7 cellular contexts compared by ENCODE assay signal in the genomic region with DNA sequence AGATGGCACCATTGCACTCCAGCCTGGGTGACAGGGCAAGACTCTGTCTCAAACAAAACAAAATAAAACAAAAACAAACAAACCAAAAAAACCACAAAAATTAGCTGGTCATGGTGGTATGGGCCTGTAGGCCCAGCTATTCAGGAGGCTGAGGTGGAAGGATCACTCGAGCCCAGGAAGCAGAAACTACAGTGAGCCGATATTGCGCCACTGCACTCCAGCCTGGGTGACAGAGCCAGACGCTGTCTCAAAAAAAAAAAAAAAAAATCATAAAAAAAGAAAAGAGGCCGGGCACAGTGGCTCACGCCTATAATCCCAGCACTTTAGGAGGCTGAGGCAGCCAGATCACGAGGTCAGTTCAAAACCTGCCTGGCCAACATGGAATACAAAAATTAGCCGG. TPM values are rescaled to one million over a fixed set of nuclear protein-coding genes. Genes with fewer than 3 reads are reported as not detected.
DNase-seq lines count a peak whose midpoint lies in the region; ATAC-seq and TF ChIP-seq lines count a peak whose summit lies in the region.
"Not testable (repeated sequence)": the region's sequence is repeated elsewhere in the genome, so short reads cannot be mapped to it uniquely, and the experiment has no call there.

No MANE protein-coding gene starts in this region.

- not testable (repeated sequence) for H3K9me3 Mint-ChIP-seq in CD8-positive, alpha-beta T cell; activated naive CD4-positive, alpha-beta T cell treated with anti-CD3 and anti-CD28 coated beads, Interleukin-2, amount 50 U/mL, for 24 hours; dendritic cell treated with granulocyte-macrophage colony-stimulating factor and Interleukin-4, amounts not matched to agents 40 ng/mL and 50 ng/mL, for 4 days; naive thymus-derived CD4-positive, alpha-beta T cell; stimulated activated naive CD8-positive, alpha-beta T cell treated with anti-CD3 and anti-CD28 coated beads, Interleukin-15, Interleukin-2, amounts not matched to agents 100 ng/mL and 50 ng/mL, for 24 hours

- ATAC-seq in CD8-positive, alpha-beta T cell, result peak; percentile 16
- ATAC-seq in naive thymus-derived CD4-positive, alpha-beta T cell, result not testable (repeated sequence)

- CTCF ChIA-PET in CD8-positive, alpha-beta T cell (lab: Charles Lee), result interaction anchor here (1.2 to 13.5 kb wide), 3 partner anchors 8 to 88 kb away, joined by 3 to 108 read pairs (median 3); a partner anchor contains a TSS
- CTCF ChIA-PET in naive thymus-derived CD4-positive, alpha-beta T cell (lab: Charles Lee), result interaction anchor here (0.7 to 1.9 kb wide), 3 partner anchors 10 to 334 kb away, joined by 3 to 8 read pairs (median 5); a partner anchor contains a TSS

- H3K9me3 ChIP-seq in CD8-positive, alpha-beta T cell (ENCODE audit: low read length); naive thymus-derived CD4-positive, alpha-beta T cell (ENCODE audit: control insufficient read depth in 2 of 3, low read length in 3 of 3): not testable (repeated sequence)

- H3K36me3 Mint-ChIP-seq in CD8-positive, alpha-beta T cell, result peaks cover 44% of the 10 kb centered on the region
- H3K36me3 Mint-ChIP-seq in activated naive CD4-positive, alpha-beta T cell treated with anti-CD3 and anti-CD28 coated beads, Interleukin-2, amount 50 U/mL, for 24 hours, result not testable (repeated sequence)
- H3K36me3 Mint-ChIP-seq in dendritic cell treated with granulocyte-macrophage colony-stimulating factor and Interleukin-4, amounts not matched to agents 40 ng/mL and 50 ng/mL, for 4 days (ENCODE audit: low read depth), result peaks cover 63% of the 10 kb centered on the region
- peaks cover 0 to 36% (median 9%) of the 10 kb centered on the region in 5 donors for H3K36me3 Mint-ChIP-seq in naive thymus-derived CD4-positive, alpha-beta T cell
- peaks cover 60% of the 10 kb centered on the region for H3K36me3 Mint-ChIP-seq in stimulated activated naive CD8-positive, alpha-beta T cell treated with anti-CD3 and anti-CD28 coated beads, Interleukin-15, Interleukin-2, amounts not matched to agents 100 ng/mL and 50 ng/mL, for 24 hours (ENCODE audit: low read depth)

- intact Hi-C loops in CD8-positive, alpha-beta T cell (cut with DNase I, micrococcal nuclease); dendritic cell treated with granulocyte-macrophage colony-stimulating factor and Interleukin-4, amounts not matched to agents 40 ng/mL and 50 ng/mL, for 4 days (cut with micrococcal nuclease); naive thymus-derived CD4-positive, alpha-beta T cell (cut with micrococcal nuclease): not testable (repeated sequence)

- H3K27ac ChIP-seq in CD8-positive, alpha-beta T cell (ENCODE audit: low read depth, low read length); naive thymus-derived CD4-positive, alpha-beta T cell (ENCODE audit: low read depth, low read length): not testable (repeated sequence)
- peak overlapping the region; percentile 19; the same call in 1 of the 2 replicates for H3K27ac ChIP-seq in VCaP

- not testable (repeated sequence) for H3K27me3 Mint-ChIP-seq in CD8-positive, alpha-beta T cell (ENCODE audit: low read depth); activated naive CD4-positive, alpha-beta T cell treated with anti-CD3 and anti-CD28 coated beads, Interleukin-2, amount 50 U/mL, for 24 hours; dendritic cell treated with granulocyte-macrophage colony-stimulating factor and Interleukin-4, amounts not matched to agents 40 ng/mL and 50 ng/mL, for 4 days; naive thymus-derived CD4-positive, alpha-beta T cell; stimulated activated naive CD8-positive, alpha-beta T cell treated with anti-CD3 and anti-CD28 coated beads, Interleukin-15, Interleukin-2, amounts not matched to agents 100 ng/mL and 50 ng/mL, for 24 hours

- not testable (repeated sequence) for H3K27me3 ChIP-seq in CD8-positive, alpha-beta T cell (ENCODE audit: insufficient read depth, low read length); naive thymus-derived CD4-positive, alpha-beta T cell (ENCODE audit: control insufficient read depth in 2 of 2, insufficient read depth in 2 of 2, low read length in 2 of 2)

- not testable (repeated sequence) for DNase-seq in CD8-positive, alpha-beta T cell; naive thymus-derived CD4-positive, alpha-beta T cell
- peak; percentile 69 for DNase-seq in MV-4-11 (lab: John Stamatoyannopoulos, UW)

- peaks cover 78% of the 10 kb centered on the region for H3K4me1 Mint-ChIP-seq in CD8-positive, alpha-beta T cell (ENCODE audit: low read depth)
- peaks cover 80% of the 10 kb centered on the region for H3K4me1 Mint-ChIP-seq in activated naive CD4-positive, alpha-beta T cell treated with anti-CD3 and anti-CD28 coated beads, Interleukin-2, amount 50 U/mL, for 24 hours
- H3K4me1 Mint-ChIP-seq in dendritic cell treated with granulocyte-macrophage colony-stimulating factor and Interleukin-4, amounts not matched to agents 40 ng/mL and 50 ng/mL, for 4 days (ENCODE audit: low read depth), result peaks cover 55% of the 10 kb centered on the region
- H3K4me1 Mint-ChIP-seq in naive thymus-derived CD4-positive, alpha-beta T cell, result peaks cover 53 to 91% (median 70%) of the 10 kb centered on the region in 7 donors
- H3K4me1 Mint-ChIP-seq in stimulated activated naive CD8-positive, alpha-beta T cell treated with anti-CD3 and anti-CD28 coated beads, Interleukin-15, Interleukin-2, amounts not matched to agents 100 ng/mL and 50 ng/mL, for 24 hours (ENCODE audit: low read depth), result peaks cover 94% of the 10 kb centered on the region

- H3K4me1 ChIP-seq in CD8-positive, alpha-beta T cell (ENCODE audit: insufficient read depth, low read length), result peaks cover 69% of the 10 kb centered on the region
- peaks cover 4 to 62% of the 10 kb centered on the region in 2 donors for H3K4me1 ChIP-seq in naive thymus-derived CD4-positive, alpha-beta T cell (ENCODE audit: control insufficient read depth in 2 of 2, insufficient read depth in 2 of 2, low read length in 2 of 2)

- H3K4me3 ChIP-seq in CD8-positive, alpha-beta T cell (ENCODE audit: low read depth, low read length); naive thymus-derived CD4-positive, alpha-beta T cell (ENCODE audit: low read length): not testable (repeated sequence)

- TF ChIP-seq CTCF in CD8-positive, alpha-beta T cell (IDR thresholded peaks at IDR 0.05); VCaP (conservative IDR thresholded peaks at IDR 0.05): not testable (repeated sequence)

- H3K4me3 Mint-ChIP-seq in CD8-positive, alpha-beta T cell, result peak overlapping the region; percentile 44
- H3K4me3 Mint-ChIP-seq in activated naive CD4-positive, alpha-beta T cell treated with anti-CD3 and anti-CD28 coated beads, Interleukin-2, amount 50 U/mL, for 24 hours, result peak overlapping the region; percentile 70
- H3K4me3 Mint-ChIP-seq in dendritic cell treated with granulocyte-macrophage colony-stimulating factor and Interleukin-4, amounts not matched to agents 40 ng/mL and 50 ng/mL, for 4 days; stimulated activated naive CD8-positive, alpha-beta T cell treated with anti-CD3 and anti-CD28 coated beads, Interleukin-15, Interleukin-2, amounts not matched to agents 100 ng/mL and 50 ng/mL, for 24 hours: not testable (repeated sequence)
- peak overlapping the region in 9 of 10 donors; percentile 21 to 81 (median 63) for H3K4me3 Mint-ChIP-seq in naive thymus-derived CD4-positive, alpha-beta T cell

- POLR2A ChIA-PET in CD8-positive, alpha-beta T cell (lab: Charles Lee), result interaction anchor here (1.5 to 2.1 kb wide), 3 partner anchors 10 to 32 kb away, joined by 3 to 6 read pairs (median 4); a partner anchor contains a TSS
- POLR2A ChIA-PET in naive thymus-derived CD4-positive, alpha-beta T cell (lab: Charles Lee), result interaction anchor here (0.7 to 12.7 kb wide), 6 partner anchors 6 to 27 kb away, joined by 3 to 160 read pairs (median 8); a partner anchor contains a TSS

- peak overlapping the region; percentile 81 for H3K27ac Mint-ChIP-seq in CD8-positive, alpha-beta T cell
- peak overlapping the region; percentile 76 for H3K27ac Mint-ChIP-seq in activated naive CD4-positive, alpha-beta T cell treated with anti-CD3 and anti-CD28 coated beads, Interleukin-2, amount 50 U/mL, for 24 hours
- H3K27ac Mint-ChIP-seq in dendritic cell treated with granulocyte-macrophage colony-stimulating factor and Interleukin-4, amounts not matched to agents 40 ng/mL and 50 ng/mL, for 4 days, result peak overlapping the region; percentile 67
- peak overlapping the region in 6 of 9 donors; percentile 34 to 92 (median 76) for H3K27ac Mint-ChIP-seq in naive thymus-derived CD4-positive, alpha-beta T cell
- peak overlapping the region; percentile 68 for H3K27ac Mint-ChIP-seq in stimulated activated naive CD8-positive, alpha-beta T cell treated with anti-CD3 and anti-CD28 coated beads, Interleukin-15, Interleukin-2, amounts not matched to agents 100 ng/mL and 50 ng/mL, for 24 hours

- H3K36me3 ChIP-seq in CD8-positive, alpha-beta T cell (ENCODE audit: insufficient read depth, low read length); naive thymus-derived CD4-positive, alpha-beta T cell (ENCODE audit: control insufficient read depth in 2 of 3, insufficient read depth in 3 of 3, low read length in 3 of 3): not testable (repeated sequence)

RNA-seq across cellular contexts. Expression of a gene that starts 9.7 kb away (rescaled TPM):
- total RNA-seq in CD8-positive, alpha-beta T cell, result 100 to 1,000 TPM; 145 to 152 TPM
- total RNA-seq in naive thymus-derived CD4-positive, alpha-beta T cell, result 100 to 1,000 TPM in 4 of 5 experiments, 10 to 100 TPM in 1; 89.5 to 206 (median 149) TPM
- 100 to 1,000 TPM; 407 to 462 TPM for polyA plus RNA-seq in naive thymus-derived CD4-positive, alpha-beta T cell
